Comparison of ENCODE assay signal across 1 cellular context in the genomic region with DNA sequence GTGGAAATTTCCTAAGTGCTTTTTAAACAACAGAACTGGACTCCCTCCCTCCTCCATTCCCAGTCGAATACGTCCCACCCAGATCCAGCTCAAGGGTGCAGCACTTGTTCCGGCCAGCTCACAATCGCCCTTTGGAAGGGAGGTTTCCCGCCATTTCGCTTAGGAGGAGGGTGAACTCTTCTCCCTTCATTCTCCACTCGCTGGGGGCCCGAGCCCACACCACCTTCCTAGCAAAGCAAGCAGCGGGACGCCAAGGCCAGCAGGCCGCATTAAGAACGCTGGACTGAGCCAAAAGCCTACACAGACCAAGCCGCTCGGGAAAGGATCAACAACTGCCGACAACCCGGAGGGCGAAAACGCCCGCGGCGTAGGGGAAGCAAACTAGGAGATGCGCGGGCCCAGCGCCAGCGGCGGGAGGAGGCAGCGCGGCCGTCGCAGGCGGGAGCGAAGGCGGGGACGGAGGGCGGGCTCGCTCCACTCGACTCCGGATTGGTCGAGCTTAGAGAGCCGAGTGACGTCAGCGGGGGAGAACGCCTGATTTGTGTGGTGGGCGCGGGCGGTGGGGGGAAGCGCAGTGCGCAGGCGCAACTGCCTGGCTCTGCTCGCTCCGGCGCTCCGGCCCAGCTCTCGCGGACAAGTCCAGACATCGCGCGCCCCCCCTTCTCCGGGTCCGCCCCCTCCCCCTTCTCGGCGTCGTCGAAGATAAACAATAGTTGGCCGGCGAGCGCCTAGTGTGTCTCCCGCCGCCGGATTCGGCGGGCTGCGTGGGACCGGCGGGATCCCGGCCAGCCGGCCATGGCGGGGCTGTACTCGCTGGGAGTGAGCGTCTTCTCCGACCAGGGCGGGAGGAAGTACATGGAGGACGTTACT.
A peak's percentile ranks its signal among the peaks of the same experiment; 100 is the strongest.
TF ChIP-seq lines count a peak whose summit lies in the region.

TSS of gene PPM1D (plus strand) at position 574 of the 870 bp plus-strand sequence. CDS start at position 796, 222 bp downstream.

TF ChIP-seq in HepG2, 621 proteins besides CTCF, POLR2A, EP300 and RAD21 (continued from another document and continues in another):
- TF ChIP-seq NFAT5 (CRISPR knock-in tag; IDR thresholded peaks at IDR 0.05) (peak; percentile 83), KAT7 (CRISPR knock-in tag; IDR thresholded peaks at IDR 0.05; ENCODE audit: borderline replicate concordance) (peak; percentile 95; the same call in 1 of the 2 replicates), FOXJ3 (CRISPR knock-in tag; IDR thresholded peaks at IDR 0.05; ENCODE audit: borderline replicate concordance) (peak; percentile 71; the same call in 1 of the 2 replicates), ZSCAN21 (CRISPR knock-in tag; IDR thresholded peaks at IDR 0.05; ENCODE audit: borderline replicate concordance) (no peak; the same call in 1 of the 2 replicates), ZNF619 (CRISPR knock-in tag; IDR thresholded peaks at IDR 0.05) (peak; percentile 92; the same call in 1 of the 2 replicates), ZC3H4 (CRISPR knock-in tag; IDR thresholded peaks at IDR 0.05; ENCODE audit: borderline replicate concordance) (peak; percentile 87), ATRX (CRISPR knock-in tag; IDR thresholded peaks at IDR 0.05; ENCODE audit: borderline replicate concordance) (no peak), MTF2 (CRISPR knock-in tag; IDR thresholded peaks at IDR 0.05; ENCODE audit: borderline replicate concordance) (no peak), ZNF841 (CRISPR knock-in tag; IDR thresholded peaks at IDR 0.05; ENCODE audit: borderline replicate concordance) (peak; percentile 75; the same call in 1 of the 2 replicates), RNF2 (conservative IDR thresholded peaks at IDR 0.05; ENCODE audit: low read depth) (peak; percentile 92), SNAPC2 (CRISPR knock-in tag; IDR thresholded peaks at IDR 0.05) (peak; percentile 67), ZFX (CRISPR knock-in tag; IDR thresholded peaks at IDR 0.05; ENCODE audit: low read depth) (peak; percentile 97), GTF3A (CRISPR knock-in tag; conservative IDR thresholded peaks at IDR 0.05) (no peak; the same call in 1 of the 2 replicates), ZNF543 (CRISPR knock-in tag; IDR thresholded peaks at IDR 0.05) (peak; percentile 73; the same call in 1 of the 2 replicates), ZNF720 (CRISPR knock-in tag; IDR thresholded peaks at IDR 0.05) (no peak), FIP1L1 (IDR thresholded peaks at IDR 0.05; ENCODE audit: borderline replicate concordance, insufficient read depth, low read depth, low read length) (peak; percentile 92), PAWR (CRISPR knock-in tag; IDR thresholded peaks at IDR 0.05; ENCODE audit: borderline replicate concordance) (no peak), MEF2D (CRISPR knock-in tag; IDR thresholded peaks at IDR 0.05) (peak; percentile 82), GPBP1L1 (CRISPR knock-in tag; IDR thresholded peaks at IDR 0.05) (no peak), ZNF138 (CRISPR knock-in tag; IDR thresholded peaks at IDR 0.05; ENCODE audit: low read depth) (no peak; the same call in none of the 2 replicates), TCF7 (IDR thresholded peaks at IDR 0.05; ENCODE audit: low read depth) (0 out of 2 replicates have a peak, but pooled peaks have one; percentile 29), ZNF572 (CRISPR knock-in tag; IDR thresholded peaks at IDR 0.05) (peak; percentile 79; the same call in 1 of the 2 replicates), SKI (IDR thresholded peaks at IDR 0.05; ENCODE audit: partially characterized antibody) (peak; percentile 72), ZNF607 (CRISPR knock-in tag; IDR thresholded peaks at IDR 0.05; ENCODE audit: borderline replicate concordance) (peak; percentile 88), ZNF318 (CRISPR knock-in tag; IDR thresholded peaks at IDR 0.05) (peak; percentile 79; the same call in 1 of the 2 replicates), ZNF362 (CRISPR knock-in tag; IDR thresholded peaks at IDR 0.05; ENCODE audit: borderline replicate concordance) (no peak; the same call in 1 of the 2 replicates), ZNF317 (CRISPR knock-in tag; IDR thresholded peaks at IDR 0.05) (peak; percentile 73; the same call in 1 of the 2 replicates)
- TF ChIP-seq, protein P1, sequence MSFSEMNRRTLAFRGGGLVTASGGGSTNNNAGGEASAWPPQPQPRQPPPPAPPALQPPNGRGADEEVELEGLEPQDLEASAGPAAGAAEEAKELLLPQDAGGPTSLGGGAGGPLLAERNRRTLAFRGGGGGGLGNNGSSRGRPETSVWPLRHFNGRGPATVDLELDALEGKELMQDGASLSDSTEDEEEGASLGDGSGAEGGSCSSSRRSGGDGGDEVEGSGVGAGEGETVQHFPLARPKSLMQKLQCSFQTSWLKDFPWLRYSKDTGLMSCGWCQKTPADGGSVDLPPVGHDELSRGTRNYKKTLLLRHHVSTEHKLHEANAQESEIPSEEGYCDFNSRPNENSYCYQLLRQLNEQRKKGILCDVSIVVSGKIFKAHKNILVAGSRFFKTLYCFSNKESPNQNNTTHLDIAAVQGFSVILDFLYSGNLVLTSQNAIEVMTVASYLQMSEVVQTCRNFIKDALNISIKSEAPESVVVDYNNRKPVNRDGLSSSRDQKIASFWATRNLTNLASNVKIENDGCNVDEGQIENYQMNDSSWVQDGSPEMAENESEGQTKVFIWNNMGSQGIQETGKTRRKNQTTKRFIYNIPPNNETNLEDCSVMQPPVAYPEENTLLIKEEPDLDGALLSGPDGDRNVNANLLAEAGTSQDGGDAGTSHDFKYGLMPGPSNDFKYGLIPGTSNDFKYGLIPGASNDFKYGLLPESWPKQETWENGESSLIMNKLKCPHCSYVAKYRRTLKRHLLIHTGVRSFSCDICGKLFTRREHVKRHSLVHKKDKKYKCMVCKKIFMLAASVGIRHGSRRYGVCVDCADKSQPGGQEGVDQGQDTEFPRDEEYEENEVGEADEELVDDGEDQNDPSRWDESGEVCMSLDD (CRISPR knock-in tag; IDR thresholded peaks at IDR 0.05; ENCODE audit: borderline replicate concordance), result peak; percentile 74
